ENCODE assay signal across 8 cellular contexts in genomic region chr22:20916916-20917810, GRCh38. TPM values are rescaled to one million over a fixed set of nuclear protein-coding genes. Genes with fewer than 3 reads are reported as not detected.
DNase-seq lines count a peak whose midpoint lies in the region; ATAC-seq, FAIRE-seq and TF ChIP-seq lines count a peak whose summit lies in the region.

Gene CRKL, plus strand, starts transcription at chr22:20917407. Its CDS starts 528 bp downstream, at chr22:20917935.

- no peaks in the 10 kb centered on the region for H3K27me3 Mint-ChIP-seq in central memory CD8-positive, alpha-beta T cell

- H3K9me1 ChIP-seq in keratinocyte (ENCODE audit: control insufficient read depth, extremely low read depth, insufficient read depth, low read length) = no peaks in the 10 kb centered on the region

- H3K36me3 ChIP-seq in keratinocyte (ENCODE audit: control insufficient read depth in 2 of 2, extremely low read depth in 1 of 2, insufficient read depth in 2 of 2, low read length in 2 of 2) = peaks cover 0 to 5% of the 10 kb centered on the region in 2 experiments

- H3K4me3 Mint-ChIP-seq in central memory CD8-positive, alpha-beta T cell = peak within 1 kb of the TSS; percentile 75

- H3K27ac ChIP-seq in keratinocyte (ENCODE audit: control insufficient read depth, insufficient read depth, low read length) = peak within 1 kb of the TSS; percentile 71

- peak within 1 kb of the TSS; percentile 96 to 99 (median 98) for H3K4me3 ChIP-seq in keratinocyte (ENCODE audit: control insufficient read depth in 2 of 3, extremely low read depth in 1 of 3, insufficient read depth in 2 of 3, low read depth in 1 of 3, low read length in 3 of 3)

- H3K27me3 ChIP-seq in keratinocyte (ENCODE audit: control insufficient read depth, extremely low read depth, insufficient read depth, low read length) = no peaks in the 10 kb centered on the region

- peaks cover 49% of the 10 kb centered on the region for H3K79me2 ChIP-seq in keratinocyte (ENCODE audit: control insufficient read depth, insufficient read depth, low read length)

- DNase-seq in AG20443 (ENCODE audit: low spot score) (peak; percentile 100), NCI-H345 treated with DMSO at 0.1 percent for 48 hours (lab: John Stamatoyannopoulos, UW; ENCODE audit: unreplicated experiment) (peak; percentile 90), keratinocyte (ENCODE audit: low read depth, low spot score) (peak; percentile 78)
- peak; percentile 90 for DNase-seq in activated CD4-positive, CD25-positive, alpha-beta regulatory T cell treated with anti-CD3 and anti-CD28 coated beads, Interleukin-2, amount 50 U/mL, for 16 hours (ENCODE audit: low read depth, low spot score)
- DNase-seq in central memory CD8-positive, alpha-beta T cell (ENCODE audit: low spot score in 2 of 2) = peak; percentile 87 to 93
- DNase-seq in stimulated activated CD4-positive, alpha-beta T cell treated with anti-CD3 and anti-CD28 coated beads, Interleukin-15, amount 100 ng/mL, for 1 hour (ENCODE audit: low read depth in 1 of 2, low spot score in 1 of 2) = peak; percentile 92 to 93

- dilution Hi-C loops in keratinocyte (cut with MboI; ENCODE audit: extremely low pct_ligation_motif_present, low sequenced_read_pairs) = no loop called here

- H3K4me1 Mint-ChIP-seq in central memory CD8-positive, alpha-beta T cell = peaks cover 51% of the 10 kb centered on the region

- H3K9me3 Mint-ChIP-seq in central memory CD8-positive, alpha-beta T cell = no peaks in the 10 kb centered on the region

- peak within 1 kb of the TSS; percentile 91 for H2AFZ ChIP-seq in keratinocyte (ENCODE audit: control insufficient read depth, low read length)

- peak within 1 kb of the TSS; percentile 85 for H3K27ac Mint-ChIP-seq in central memory CD8-positive, alpha-beta T cell (ENCODE audit: low read depth)

- peaks cover 27% of the 10 kb centered on the region for H3K4me1 ChIP-seq in keratinocyte (ENCODE audit: control insufficient read depth, extremely low read depth, insufficient read depth, low read length)

- peak within 1 kb of the TSS; percentile 94 for H3K9ac ChIP-seq in keratinocyte (ENCODE audit: control insufficient read depth, extremely low read depth, insufficient read depth, low read length)

- ATAC-seq in GM19025 (IDR thresholded peaks at IDR 0.05; ENCODE audit: low read depth, unreplicated experiment) (peak; percentile 96), HG03342 (IDR thresholded peaks at IDR 0.05; ENCODE audit: unreplicated experiment) (peak; percentile 96)
- peak; percentile 98 for ATAC-seq in central memory CD8-positive, alpha-beta T cell (replicated peaks; ENCODE audit: extremely low read depth, poor library complexity, severe bottlenecking)

- no peaks in the 10 kb centered on the region for H3K9me3 ChIP-seq in keratinocyte (ENCODE audit: control insufficient read depth, low read depth, low read length)

- H3K36me3 Mint-ChIP-seq in central memory CD8-positive, alpha-beta T cell (ENCODE audit: insufficient read depth) = peaks cover 15% of the 10 kb centered on the region

- FAIRE-seq in keratinocyte (lab: Jason Lieb, UNC) = no peak

- H3K4me2 ChIP-seq in keratinocyte (ENCODE audit: control insufficient read depth, extremely low read depth, insufficient read depth, low read depth, low read length) = peak within 1 kb of the TSS; percentile 75

- TF ChIP-seq CTCF in keratinocyte (optimal IDR thresholded peaks at IDR 0.05 in 1 of 3, IDR thresholded peaks at IDR 0.05 in 1 of 3, conservative IDR thresholded peaks at IDR 0.05 in 1 of 3; ENCODE audit: extremely low read depth in 1 of 3, insufficient read depth in 2 of 3, low read length in 3 of 3) = peak; percentile 76 to 98 (median 88)

- H4K20me1 ChIP-seq in keratinocyte (ENCODE audit: control insufficient read depth, extremely low read depth, insufficient read depth, low read length) = peaks cover 19% of the 10 kb centered on the region

RNA-seq across cellular contexts. Expression of gene CRKL, which starts in this region (rescaled TPM):
- polyA plus RNA-seq in keratinocyte = 25.0 to 33.4 TPM (median 32.1 TPM) in 3 replicates
- 20.1 TPM for polyA plus RNA-seq in keratinocyte (2011; ENCODE audit: low read depth)
- polyA plus RNA-seq in keratinocyte (2011; cell fraction: cytosol; rRNA removed) = 25.7 and 32.5 TPM in 2 replicates
- 45.7 and 47.1 TPM in 2 replicates for polyA plus RNA-seq in keratinocyte (2011; cell fraction: nucleus; rRNA removed)
- polyA plus RNA-seq in keratinocyte (2012; ENCODE audit: low replicate concordance) = 38.4 and 43.5 TPM in 2 replicates
- 38.7 to 48.3 TPM (median 46.5 TPM) in 3 replicates for polyA minus RNA-seq in keratinocyte
- polyA minus RNA-seq in keratinocyte (2011; cell fraction: cytosol; rRNA and poly(A)+ RNA removed) = 36.8 TPM
- polyA minus RNA-seq in keratinocyte (2011; cell fraction: nucleus; rRNA and poly(A)+ RNA removed) = 26.8 and 44.1 TPM in 2 replicates

Comparison
In these comparisons a context has a peak if more than half of its experiments do, and no peak if none do; other contexts are left out.
1. Peak in every context shown above with its lines: DNase-seq, ATAC-seq, H3K4me3 ChIP-seq and H3K27ac ChIP-seq.